In genomic region chr12:91994208-91994797, GRCh38 we compare ENCODE assay signal across 15 cellular contexts.
"Had no signal": no experiment of that assay in that cellular context is flagged by ENCODE, and none has a peak within 500 bp of the region (broad histone marks: within the 10 kb centered on the region; RNA-seq: fewer than 3 reads in every experiment).

No MANE protein-coding gene starts in this region.

- H3K4me1 Mint-ChIP-seq: nephron progenitor cell had no signal

- ATAC-seq: activated CD8-positive, alpha-beta T cell treated with anti-CD3 and anti-CD28 coated beads for 36 hours; activated T-cell treated with anti-CD3 and anti-CD28 coated beads, Interleukin-2, amount 50 U/mL, for 72 hours; stimulated activated naive CD8-positive, alpha-beta T cell treated with anti-CD3 and anti-CD28 coated beads, Interleukin-15, Interleukin-2, amounts not matched to agents 100 U/mL and 50 U/mL, for 24 hours had no signal

- H3K4me3 Mint-ChIP-seq: activated CD8-positive, alpha-beta T cell treated with anti-CD3 and anti-CD28 coated beads for 36 hours; activated naive CD8-positive, alpha-beta T cell treated with anti-CD3 and anti-CD28 coated beads for 36 hours; activated T-cell treated with anti-CD3 and anti-CD28 coated beads, Interleukin-2, amount 50 U/mL, for 72 hours; memory B cell; nephron progenitor cell; T-helper 1 cell treated with Interleukin-12 subunit alpha and Interleukin-12 subunit beta and Interleukin-4 antibody, amounts not matched to agents 30 μg/mL and 1 μg/mL, for 36 hours had no signal

- H3K36me3 ChIP-seq: upper lobe of left lung had no signal

- H3K27me3 Mint-ChIP-seq: activated CD8-positive, alpha-beta T cell treated with anti-CD3 and anti-CD28 coated beads for 36 hours; activated naive CD8-positive, alpha-beta T cell treated with anti-CD3 and anti-CD28 coated beads for 36 hours; memory B cell had no signal

- H3K9me3 ChIP-seq: upper lobe of left lung had no signal

- H3K27ac Mint-ChIP-seq: activated CD8-positive, alpha-beta T cell treated with anti-CD3 and anti-CD28 coated beads for 36 hours; activated naive CD8-positive, alpha-beta T cell treated with anti-CD3 and anti-CD28 coated beads for 36 hours; activated T-cell treated with anti-CD3 and anti-CD28 coated beads, Interleukin-2, amount 50 U/mL, for 72 hours; memory B cell; nephron progenitor cell; T-helper 1 cell treated with Interleukin-12 subunit alpha and Interleukin-12 subunit beta and Interleukin-4 antibody, amounts not matched to agents 30 μg/mL and 1 μg/mL, for 36 hours had no signal

- H3K27me3 ChIP-seq: upper lobe of left lung had no signal

- DNase-seq: activated CD4-positive, alpha-beta T cell treated with anti-CD3 and anti-CD28 coated beads for 4 hours; activated CD8-positive, alpha-beta memory T cell treated with anti-CD3 and anti-CD28 coated beads, Interleukin-2, amount 50 U/mL, for 4 hours; activated CD8-positive, alpha-beta T cell treated with anti-CD3 and anti-CD28 coated beads for 36 hours; activated gamma-delta T cell treated with Interleukin-2 at 50 U/mL for 16 hours; activated naive CD8-positive, alpha-beta T cell treated with anti-CD3 and anti-CD28 coated beads for 36 hours; activated T-cell treated with anti-CD3 and anti-CD28 coated beads, Interleukin-2, amount 50 U/mL, for 72 hours; effector CD8-positive, alpha-beta T cell; hypothalamus; nephron progenitor cell; stimulated activated CD4-positive, alpha-beta T cell treated with anti-CD3 and anti-CD28 coated beads, Interleukin-4, amount 100 ng/mL, for 1 hour; stimulated activated CD8-positive, alpha-beta memory T cell treated with anti-CD3 and anti-CD28 coated beads, Interleukin-4, amount 100 ng/mL, for 48 hours; stimulated activated naive CD8-positive, alpha-beta T cell treated with anti-CD3 and anti-CD28 coated beads, Interleukin-15, Interleukin-2, amounts not matched to agents 100 U/mL and 50 U/mL, for 24 hours; upper lobe of left lung had no signal

- H3K4me3 ChIP-seq: upper lobe of left lung had no signal

- H3K27ac ChIP-seq: upper lobe of left lung had no signal
